8 cellular contexts compared by ENCODE assay signal in the genomic region with DNA sequence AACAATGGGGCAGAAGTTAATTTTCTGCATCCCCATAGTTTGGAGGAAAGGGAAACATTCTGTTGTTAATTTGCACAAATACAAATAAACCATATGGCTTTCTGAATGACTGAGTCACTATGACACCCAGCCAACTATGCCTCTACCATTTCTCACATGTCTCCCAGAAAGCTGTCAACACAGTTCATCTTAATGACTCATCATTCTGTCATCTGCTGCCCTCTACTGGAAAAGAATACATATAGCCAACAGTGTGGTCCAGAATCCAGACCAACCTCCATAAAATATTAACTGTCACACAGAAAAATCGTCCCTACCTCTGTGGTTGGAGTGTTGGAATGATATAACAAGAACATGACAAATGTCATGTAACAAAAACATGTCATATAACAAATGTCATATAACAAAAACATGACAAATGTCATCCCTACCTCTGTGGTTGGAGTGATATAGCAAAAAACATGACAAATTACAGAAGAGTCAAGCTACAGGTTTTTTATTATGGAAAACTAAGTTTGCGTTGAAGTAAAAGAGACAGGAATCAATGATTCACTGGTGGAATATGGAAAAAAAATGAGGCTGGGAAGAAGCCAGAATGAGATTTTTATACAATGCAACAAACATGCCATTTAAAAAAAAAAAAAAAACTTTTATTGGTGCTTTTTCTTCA. TPM values are rescaled to one million over a fixed set of nuclear protein-coding genes. Genes with fewer than 3 reads are reported as not detected.
DNase-seq lines count a peak whose midpoint lies in the region; ATAC-seq, FAIRE-seq and TF ChIP-seq lines count a peak whose summit lies in the region.

No MANE protein-coding gene starts in this region.

- TF ChIP-seq EP300 in A549 (IDR thresholded peaks at IDR 0.05) (no peak), Ishikawa (IDR thresholded peaks at IDR 0.05; ENCODE audit: borderline replicate concordance) (no peak)

- FAIRE-seq in A549 (lab: Jason Lieb, UNC): peak; percentile 93
- FAIRE-seq in islet of Langerhans (lab: Jason Lieb, UNC): peak; percentile 95

- TF ChIP-seq POLR2A in A549 (IDR thresholded peaks at IDR 0.05; ENCODE audit: low read length): no peak

- peaks cover 8% of the 10 kb centered on the region; the same call in 2 of the 3 replicates for H3K4me1 ChIP-seq in A549

- H3K9me3 ChIP-seq in A549: no peaks in the 10 kb centered on the region

- peak; percentile 87 for TF ChIP-seq CTCF in A549 (IDR thresholded peaks at IDR 0.05)
- TF ChIP-seq CTCF in brain microvascular endothelial cell (IDR thresholded peaks at IDR 0.05; ENCODE audit: low read depth, low read length, missing control alignments): peak; percentile 67

- no peaks in the 10 kb centered on the region for H3K36me3 ChIP-seq in brain microvascular endothelial cell (replicated peaks)

- no peaks in the 10 kb centered on the region for H3K27me3 ChIP-seq in brain microvascular endothelial cell (replicated peaks)

- H3K27ac ChIP-seq in A549 (no peak overlapping the region), brain microvascular endothelial cell (no peak overlapping the region)

- POLR2A ChIA-PET in A549 (lab: Yijun Ruan, JAX): no interaction called here

- peak; percentile 84 to 85 for TF ChIP-seq RAD21 in A549 (conservative IDR thresholded peaks at IDR 0.05 in 1 of 2, IDR thresholded peaks at IDR 0.05 in 1 of 2)
- TF ChIP-seq RAD21 in Ishikawa (IDR thresholded peaks at IDR 0.05; ENCODE audit: low read depth): peak; percentile 94

- ATAC-seq in A549: peak; percentile 90 to 97

- CTCF ChIA-PET in A549 (lab: Yijun Ruan, JAX): interaction anchor here (0.6 to 7.6 kb wide), 25 partner anchors 8 to 569 kb away, joined by 3 to 105 read pairs (median 3); no protein-coding TSS in a partner anchor

- WGBS in A549 (ENCODE audit: missing lambda C conversion rate): 16% methylated on average over 2 of the region's 2 CpGs

- in situ Hi-C loops in brain microvascular endothelial cell (cut with HindIII; ENCODE audit: low pct_ligation_motif_present, low sequenced_read_pairs): no loop called here

- H3K4me2 ChIP-seq in A549: 0 out of 3 replicates have a peak overlapping the region, but pooled peaks have one; percentile 17

- DNase-seq in A549 (ENCODE audit: low read depth in 1 of 2, low spot score in 1 of 2) (peak; percentile 83 to 88), GM04503 (ENCODE audit: low read depth) (peak; percentile 65), H4 (ENCODE audit: low spot score) (peak; percentile 91), NOMO-1 treated with DMSO at 0.1 percent for 48 hours (lab: John Stamatoyannopoulos, UW; ENCODE audit: unreplicated experiment) (peak; percentile 86), brain microvascular endothelial cell (peak; percentile 86), stromal cell of bone marrow (ENCODE audit: low read depth) (peak; percentile 83)

- H3K4me3 ChIP-seq in A549 (no peak overlapping the region), brain microvascular endothelial cell (ENCODE audit: low read depth, low read length) (no peak overlapping the region)

TF ChIP-seq in A549, 52 proteins besides CTCF, POLR2A, EP300 and RAD21:
- TF ChIP-seq ZFP36 (IDR thresholded peaks at IDR 0.05; ENCODE audit: borderline replicate concordance, partially characterized antibody) (no peak), NFE2L2 (conservative IDR thresholded peaks at IDR 0.05; ENCODE audit: low read length) (peak; percentile 66), HOXB5 (CRISPR knock-in tag; IDR thresholded peaks at IDR 0.05) (peak; percentile 71; the same call in 1 of the 2 replicates), FOSL2 (IDR thresholded peaks at IDR 0.05) (peak; percentile 80), FOSL2 (CRISPR knock-in tag; IDR thresholded peaks at IDR 0.05) (peak; percentile 99), SMC3 (IDR thresholded peaks at IDR 0.05) (peak; percentile 85), KDM1A (IDR thresholded peaks at IDR 0.05; ENCODE audit: low read depth) (no peak), TP53 (CRISPR knock-in tag; IDR thresholded peaks at IDR 0.05) (no peak), RNF2 (IDR thresholded peaks at IDR 0.05; ENCODE audit: borderline replicate concordance, low read depth) (no peak), CBX8 (IDR thresholded peaks at IDR 0.05) (no peak), MAX (IDR thresholded peaks at IDR 0.05) (peak; percentile 66), MAFK (IDR thresholded peaks at IDR 0.05; ENCODE audit: partially characterized antibody) (peak; percentile 90), MAZ (IDR thresholded peaks at IDR 0.05; ENCODE audit: borderline replicate concordance, low read depth, low read length) (no peak), HOXA7 (CRISPR knock-in tag; IDR thresholded peaks at IDR 0.05) (no peak), RCOR1 (IDR thresholded peaks at IDR 0.05; ENCODE audit: low read depth, low read length) (no peak)
- TF ChIP-seq, protein P1, sequence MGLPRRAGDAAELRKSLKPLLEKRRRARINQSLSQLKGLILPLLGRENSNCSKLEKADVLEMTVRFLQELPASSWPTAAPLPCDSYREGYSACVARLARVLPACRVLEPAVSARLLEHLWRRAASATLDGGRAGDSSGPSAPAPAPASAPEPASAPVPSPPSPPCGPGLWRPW (IDR thresholded peaks at IDR 0.05): no peak

TF ChIP-seq in Ishikawa, 13 proteins besides CTCF, POLR2A, EP300 and RAD21:
- peak; percentile 42; the same call in 1 of the 2 replicates for TF ChIP-seq NFIC (IDR thresholded peaks at IDR 0.05)
- TF ChIP-seq, protein P2, sequence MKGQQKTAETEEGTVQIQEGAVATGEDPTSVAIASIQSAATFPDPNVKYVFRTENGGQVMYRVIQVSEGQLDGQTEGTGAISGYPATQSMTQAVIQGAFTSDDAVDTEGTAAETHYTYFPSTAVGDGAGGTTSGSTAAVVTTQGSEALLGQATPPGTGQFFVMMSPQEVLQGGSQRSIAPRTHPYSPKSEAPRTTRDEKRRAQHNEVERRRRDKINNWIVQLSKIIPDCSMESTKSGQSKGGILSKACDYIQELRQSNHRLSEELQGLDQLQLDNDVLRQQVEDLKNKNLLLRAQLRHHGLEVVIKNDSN (IDR thresholded peaks at IDR 0.05): no peak
- TF ChIP-seq FOXM1 (IDR thresholded peaks at IDR 0.05; ENCODE audit: borderline replicate concordance, low read depth): no peak
- TF ChIP-seq TAF1 (IDR thresholded peaks at IDR 0.05; ENCODE audit: low read depth): no peak
- TF ChIP-seq CEBPB (IDR thresholded peaks at IDR 0.05): no peak
- no peak for TF ChIP-seq YY1 (IDR thresholded peaks at IDR 0.05; ENCODE audit: low read depth)
- TF ChIP-seq REST (IDR thresholded peaks at IDR 0.05; ENCODE audit: low read depth): no peak
- no peak for TF ChIP-seq TCF12 (IDR thresholded peaks at IDR 0.05; ENCODE audit: low read depth)

RNA-seq across cellular contexts. Expression of gene GYG1, which starts 47.7 kb away (rescaled TPM):
- polyA plus RNA-seq in A549 (2011; rRNA removed) (39.6 and 42.4 TPM in 2 replicates), A549 (2017; fragmentation: RNase III; extraction: RNeasy Plus Mini Kit Qiagen cat#74134 plus additional on column Dnase treatment) (58.2 to 60.5 TPM (median 59.8 TPM) in 3 replicates)
- polyA plus RNA-seq in A549 (2012; cell fraction: cytosol; rRNA removed): 15.6 and 20.2 TPM in 2 replicates
- 14.1 and 20.9 TPM in 2 replicates for polyA plus RNA-seq in A549 (2012; cell fraction: nucleus; rRNA removed)
- polyA minus RNA-seq in A549 (2011; rRNA and poly(A)+ RNA removed): 22.8 and 27.6 TPM in 2 replicates
- total RNA-seq in H4 (2014; rRNA removed; shearing (Covaris generic)): 34.4 and 45.7 TPM in 2 replicates
